3 cellular contexts compared by ENCODE assay signal in genomic region chr1:104718752-104719151, GRCh38.
A peak's percentile ranks its signal among the peaks of the same experiment; 100 is the strongest.
TF ChIP-seq lines count a peak whose summit lies in the region.

No MANE protein-coding gene starts in this region.

TF ChIP-seq in A549, 52 proteins besides CTCF, POLR2A, EP300 and RAD21:
- no peak for TF ChIP-seq MYC (IDR thresholded peaks at IDR 0.05; ENCODE audit: borderline replicate concordance, low read length)
- peak; percentile 45 for TF ChIP-seq MAFK (IDR thresholded peaks at IDR 0.05; ENCODE audit: partially characterized antibody)
TF ChIP-seq in A549: peak in this region for 1.

TF ChIP-seq in IMR-90, 13 proteins besides CTCF, POLR2A, EP300 and RAD21:
- TF ChIP-seq RFX5 (IDR thresholded peaks at IDR 0.05; ENCODE audit: low read depth, low read length): no peak
- TF ChIP-seq MAZ (IDR thresholded peaks at IDR 0.05; ENCODE audit: borderline replicate concordance, low read depth, low read length): no peak
- peak; percentile 49 for TF ChIP-seq MAFK (IDR thresholded peaks at IDR 0.05; ENCODE audit: low read depth, low read length)
TF ChIP-seq in IMR-90: peak in this region for 1.

TF ChIP-seq in K562, 482 proteins besides CTCF, POLR2A, EP300 and RAD21:
- TF ChIP-seq, protein P1, sequence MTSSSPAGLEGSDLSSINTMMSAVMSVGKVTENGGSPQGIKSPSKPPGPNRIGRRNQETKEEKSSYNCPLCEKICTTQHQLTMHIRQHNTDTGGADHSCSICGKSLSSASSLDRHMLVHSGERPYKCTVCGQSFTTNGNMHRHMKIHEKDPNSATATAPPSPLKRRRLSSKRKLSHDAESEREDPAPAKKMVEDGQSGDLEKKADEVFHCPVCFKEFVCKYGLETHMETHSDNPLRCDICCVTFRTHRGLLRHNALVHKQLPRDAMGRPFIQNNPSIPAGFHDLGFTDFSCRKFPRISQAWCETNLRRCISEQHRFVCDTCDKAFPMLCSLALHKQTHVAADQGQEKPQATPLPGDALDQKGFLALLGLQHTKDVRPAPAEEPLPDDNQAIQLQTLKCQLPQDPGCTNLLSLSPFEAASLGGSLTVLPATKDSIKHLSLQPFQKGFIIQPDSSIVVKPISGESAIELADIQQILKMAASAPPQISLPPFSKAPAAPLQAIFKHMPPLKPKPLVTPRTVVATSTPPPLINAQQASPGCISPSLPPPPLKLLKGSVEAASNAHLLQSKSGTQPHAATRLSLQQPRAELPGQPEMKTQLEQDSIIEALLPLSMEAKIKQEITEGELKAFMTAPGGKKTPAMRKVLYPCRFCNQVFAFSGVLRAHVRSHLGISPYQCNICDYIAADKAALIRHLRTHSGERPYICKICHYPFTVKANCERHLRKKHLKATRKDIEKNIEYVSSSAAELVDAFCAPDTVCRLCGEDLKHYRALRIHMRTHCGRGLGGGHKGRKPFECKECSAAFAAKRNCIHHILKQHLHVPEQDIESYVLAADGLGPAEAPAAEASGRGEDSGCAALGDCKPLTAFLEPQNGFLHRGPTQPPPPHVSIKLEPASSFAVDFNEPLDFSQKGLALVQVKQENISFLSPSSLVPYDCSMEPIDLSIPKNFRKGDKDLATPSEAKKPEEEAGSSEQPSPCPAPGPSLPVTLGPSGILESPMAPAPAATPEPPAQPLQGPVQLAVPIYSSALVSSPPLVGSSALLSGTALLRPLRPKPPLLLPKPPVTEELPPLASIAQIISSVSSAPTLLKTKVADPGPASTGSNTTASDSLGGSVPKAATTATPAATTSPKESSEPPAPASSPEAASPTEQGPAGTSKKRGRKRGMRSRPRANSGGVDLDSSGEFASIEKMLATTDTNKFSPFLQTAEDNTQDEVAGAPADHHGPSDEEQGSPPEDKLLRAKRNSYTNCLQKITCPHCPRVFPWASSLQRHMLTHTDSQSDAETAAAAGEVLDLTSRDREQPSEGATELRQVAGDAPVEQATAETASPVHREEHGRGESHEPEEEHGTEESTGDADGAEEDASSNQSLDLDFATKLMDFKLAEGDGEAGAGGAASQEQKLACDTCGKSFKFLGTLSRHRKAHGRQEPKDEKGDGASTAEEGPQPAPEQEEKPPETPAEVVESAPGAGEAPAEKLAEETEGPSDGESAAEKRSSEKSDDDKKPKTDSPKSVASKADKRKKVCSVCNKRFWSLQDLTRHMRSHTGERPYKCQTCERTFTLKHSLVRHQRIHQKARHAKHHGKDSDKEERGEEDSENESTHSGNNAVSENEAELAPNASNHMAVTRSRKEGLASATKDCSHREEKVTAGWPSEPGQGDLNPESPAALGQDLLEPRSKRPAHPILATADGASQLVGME (CRISPR knock-in tag; IDR thresholded peaks at IDR 0.05): no peak
- TF ChIP-seq C11orf30 (IDR thresholded peaks at IDR 0.05; ENCODE audit: low read depth) (peak; percentile 60; the same call in 1 of the 2 replicates), ZNF316 (IDR thresholded peaks at IDR 0.05) (peak; percentile 84), ZNF764 (CRISPR knock-in tag; IDR thresholded peaks at IDR 0.05; ENCODE audit: low read depth) (no peak), CREB3 (tag; conservative IDR thresholded peaks at IDR 0.05; ENCODE audit: low read depth) (no peak), MAFG (tag; conservative IDR thresholded peaks at IDR 0.05) (peak; percentile 49), NCOA1 (IDR thresholded peaks at IDR 0.05; ENCODE audit: low read depth) (no peak), ILK (tag; IDR thresholded peaks at IDR 0.05; ENCODE audit: borderline replicate concordance, low read depth) (no peak)
